1 cellular context compared by ENCODE assay signal in genomic region chr9:33348998-33349397, GRCh38.
TF ChIP-seq lines count a peak whose summit lies in the region.

No MANE protein-coding gene starts in this region.

TF ChIP-seq in GM23338, 12 proteins besides CTCF, POLR2A, EP300 and RAD21:
- TF ChIP-seq POLR2AphosphoS5 (IDR thresholded peaks at IDR 0.05; ENCODE audit: low read depth) (no peak), ETS1 (IDR thresholded peaks at IDR 0.05) (no peak), ZNF114 (CRISPR knock-in tag; IDR thresholded peaks at IDR 0.05) (no peak), STAT1 (IDR thresholded peaks at IDR 0.05; ENCODE audit: unreplicated experiment) (no peak), ZNF462 (CRISPR knock-in tag; IDR thresholded peaks at IDR 0.05) (no peak), CREB1 (CRISPR knock-in tag; IDR thresholded peaks at IDR 0.05; ENCODE audit: low read depth) (no peak), EZH2 (IDR thresholded peaks at IDR 0.05; ENCODE audit: low read depth, unreplicated experiment) (no peak), JUNB (IDR thresholded peaks at IDR 0.05; ENCODE audit: unreplicated experiment) (no peak), NANOG (IDR thresholded peaks at IDR 0.05; ENCODE audit: borderline replicate concordance) (no peak), REST (IDR thresholded peaks at IDR 0.05; ENCODE audit: unreplicated experiment) (no peak), EZH2phosphoT487 (IDR thresholded peaks at IDR 0.05; ENCODE audit: unreplicated experiment) (no peak), ZNF331 (CRISPR knock-in tag; IDR thresholded peaks at IDR 0.05; ENCODE audit: low read depth) (no peak)
